In the genomic region with DNA sequence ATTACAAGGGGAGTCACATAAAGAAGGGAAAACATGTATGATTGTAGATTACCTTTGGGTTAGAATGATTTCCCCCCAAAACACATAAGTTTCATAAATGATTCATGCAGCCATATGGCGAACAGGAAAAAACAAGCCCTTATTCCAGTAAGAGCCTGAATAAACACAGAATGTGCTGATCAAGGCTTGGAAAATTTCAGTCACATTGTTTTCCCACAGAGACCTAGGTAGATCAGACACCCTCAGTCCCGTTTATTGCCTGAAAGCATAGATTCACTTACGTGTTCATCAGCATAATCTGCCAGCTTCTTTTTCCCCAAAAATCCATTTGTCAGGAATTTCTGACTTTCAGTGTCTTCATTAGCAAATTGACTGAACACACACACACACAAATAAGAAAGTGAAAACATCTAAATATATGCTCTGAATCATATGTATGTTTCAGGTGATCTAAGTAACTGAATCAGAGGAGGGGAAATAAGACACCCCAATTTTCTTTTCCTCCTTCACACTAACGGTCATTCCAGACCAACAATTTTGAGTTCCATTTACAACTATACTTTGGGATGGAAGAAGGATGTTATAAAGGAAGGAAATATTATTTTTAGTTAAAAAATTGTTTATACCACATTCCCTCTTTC, we compare ENCODE assay signal across 15 cellular contexts. TPM values are rescaled to one million over a fixed set of nuclear protein-coding genes. Genes with fewer than 3 reads are reported as not detected.
DNase-seq lines count a peak whose midpoint lies in the region; ATAC-seq and TF ChIP-seq lines count a peak whose summit lies in the region.
"Had no signal": no experiment of that assay in that cellular context is flagged by ENCODE, and none has a peak within 500 bp of the region (broad histone marks: within the 10 kb centered on the region; RNA-seq: fewer than 3 reads in every experiment).

No MANE protein-coding gene starts in this region.

- no peak for TF ChIP-seq RAD21 in liver (IDR thresholded peaks at IDR 0.05)

- no peak for TF ChIP-seq CTCF in liver (IDR thresholded peaks at IDR 0.05; ENCODE audit: low read depth, low read length, missing input control)

- no peaks in the 10 kb centered on the region for H3K9me3 ChIP-seq in liver (ENCODE audit: control insufficient read depth in 4 of 4, low read length in 3 of 4)
- H3K9me3 ChIP-seq: left lung had no signal

- H3K27ac ChIP-seq in liver (ENCODE audit: low read depth in 1 of 2, low read length in 2 of 2) = peak overlapping the region; percentile 4 to 58
- H3K27ac ChIP-seq: HL-60, KMS-11, left lung had no signal

- peak; percentile 33 for DNase-seq in DMS153 (lab: John Stamatoyannopoulos, UW)
- DNase-seq in NCI-H69 (lab: John Stamatoyannopoulos, UW) = peak; percentile 26
- peak; percentile 85 for DNase-seq in dermis blood vessel endothelial cell
- no peak for DNase-seq in stimulated activated CD4-positive, alpha-beta T cell treated with anti-CD3 and anti-CD28 coated beads, Interleukin-4, amount 100 ng/mL, for 1 hour
- no peak for DNase-seq in globus pallidus (ENCODE audit: low spot score)
- no peak for DNase-seq in ecto neural progenitor cell (ENCODE audit: low spot score)
- DNase-seq: activated CD4-positive, alpha-beta T cell treated with anti-CD3 and anti-CD28 coated beads for 36 hours; left lung; NCI-H1417 treated with DMSO at 0.1 percent for 48 hours had no signal

- H3K4me3 ChIP-seq in liver (ENCODE audit: low read depth in 1 of 3, low read length in 3 of 3) = no peak overlapping the region
- H3K4me3 ChIP-seq: left lung had no signal

- H3K4me1 ChIP-seq in liver (ENCODE audit: control insufficient read depth in 4 of 4, insufficient read depth in 4 of 4, low read length in 3 of 4) = peaks cover 2 to 59% (median 45%) of the 10 kb centered on the region in 4 donors
- H3K4me1 ChIP-seq: left lung had no signal

- H3K36me3 ChIP-seq in liver (ENCODE audit: control insufficient read depth in 4 of 4, insufficient read depth in 3 of 4, low read depth in 1 of 4, low read length in 3 of 4) = peaks cover 1 to 57% (median 39%) of the 10 kb centered on the region in 4 donors
- H3K36me3 ChIP-seq: left lung had no signal

- WGBS in liver = 73% methylated on average over 4 of the region's 4 CpGs

- H3K27me3 ChIP-seq in liver (ENCODE audit: control insufficient read depth in 4 of 4, insufficient read depth in 4 of 4, low read length in 3 of 4) = no peaks in the 10 kb centered on the region
- H3K27me3 ChIP-seq: left lung had no signal

- ATAC-seq in HG03108 (IDR thresholded peaks at IDR 0.05; ENCODE audit: unreplicated experiment) = no peak
- ATAC-seq: activated CD4-positive, alpha-beta T cell treated with anti-CD3 and anti-CD28 coated beads for 36 hours; left lung; Right ventricle myocardium inferior had no signal

- H3K9ac ChIP-seq in liver (ENCODE audit: low read depth in 1 of 2, low read length in 2 of 2) = no peak overlapping the region
- H3K9ac ChIP-seq: KMS-11 had no signal

TF ChIP-seq in liver, 16 proteins besides CTCF, POLR2A, EP300 and RAD21:
- TF ChIP-seq, protein P1, sequence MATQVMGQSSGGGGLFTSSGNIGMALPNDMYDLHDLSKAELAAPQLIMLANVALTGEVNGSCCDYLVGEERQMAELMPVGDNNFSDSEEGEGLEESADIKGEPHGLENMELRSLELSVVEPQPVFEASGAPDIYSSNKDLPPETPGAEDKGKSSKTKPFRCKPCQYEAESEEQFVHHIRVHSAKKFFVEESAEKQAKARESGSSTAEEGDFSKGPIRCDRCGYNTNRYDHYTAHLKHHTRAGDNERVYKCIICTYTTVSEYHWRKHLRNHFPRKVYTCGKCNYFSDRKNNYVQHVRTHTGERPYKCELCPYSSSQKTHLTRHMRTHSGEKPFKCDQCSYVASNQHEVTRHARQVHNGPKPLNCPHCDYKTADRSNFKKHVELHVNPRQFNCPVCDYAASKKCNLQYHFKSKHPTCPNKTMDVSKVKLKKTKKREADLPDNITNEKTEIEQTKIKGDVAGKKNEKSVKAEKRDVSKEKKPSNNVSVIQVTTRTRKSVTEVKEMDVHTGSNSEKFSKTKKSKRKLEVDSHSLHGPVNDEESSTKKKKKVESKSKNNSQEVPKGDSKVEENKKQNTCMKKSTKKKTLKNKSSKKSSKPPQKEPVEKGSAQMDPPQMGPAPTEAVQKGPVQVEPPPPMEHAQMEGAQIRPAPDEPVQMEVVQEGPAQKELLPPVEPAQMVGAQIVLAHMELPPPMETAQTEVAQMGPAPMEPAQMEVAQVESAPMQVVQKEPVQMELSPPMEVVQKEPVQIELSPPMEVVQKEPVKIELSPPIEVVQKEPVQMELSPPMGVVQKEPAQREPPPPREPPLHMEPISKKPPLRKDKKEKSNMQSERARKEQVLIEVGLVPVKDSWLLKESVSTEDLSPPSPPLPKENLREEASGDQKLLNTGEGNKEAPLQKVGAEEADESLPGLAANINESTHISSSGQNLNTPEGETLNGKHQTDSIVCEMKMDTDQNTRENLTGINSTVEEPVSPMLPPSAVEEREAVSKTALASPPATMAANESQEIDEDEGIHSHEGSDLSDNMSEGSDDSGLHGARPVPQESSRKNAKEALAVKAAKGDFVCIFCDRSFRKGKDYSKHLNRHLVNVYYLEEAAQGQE (IDR thresholded peaks at IDR 0.05) = no peak
- TF ChIP-seq HNF4A (conservative IDR thresholded peaks at IDR 0.05) (no peak), JUND (IDR thresholded peaks at IDR 0.05) (peak in 1 of 2 donors; percentile 41), FOXA2 (IDR thresholded peaks at IDR 0.05) (peak; percentile 29)

RNA-seq across cellular contexts. Expression of a gene that starts 37.4 kb away (rescaled TPM):
- total RNA-seq in dermis blood vessel endothelial cell (1.2 and 7.3 TPM in 2 replicates), liver (100 to 1,000 TPM; 219 to 389 TPM)
- polyA plus RNA-seq in liver = 100 to 1,000 TPM in 1 of 2 donors, 10 to 100 TPM in 1; 92.0 to 120 TPM
- total RNA-seq: activated CD4-positive, alpha-beta T cell treated with anti-CD3 and anti-CD28 coated beads for 36 hours; activated naive CD4-positive, alpha-beta T cell treated with anti-CD3 and anti-CD28 coated beads, Interleukin-2, amount 50 U/mL, for 72 hours had no signal

Comparison
In these comparisons a context has a peak if more than half of its experiments do, and no peak if none do; other contexts are left out.
1. DNase-seq: peak in DMS153 (single experiment), NCI-H69 (single experiment) and dermis blood vessel endothelial cell (single experiment); none in stimulated activated CD4-positive, alpha-beta T cell treated with anti-CD3 and anti-CD28 coated beads, Interleukin-4, amount 100 ng/mL, for 1 hour (single experiment), globus pallidus (single experiment) and ecto neural progenitor cell (single experiment).
2. RNA of a gene that starts 37.4 kb away (total RNA-seq): 219 to 389 TPM in liver; 1.2 to 7.3 TPM in dermis blood vessel endothelial cell; every median in the first group is over 10 times any median in the second.